ENCODE assay signal across 23 cellular contexts in the genomic region with DNA sequence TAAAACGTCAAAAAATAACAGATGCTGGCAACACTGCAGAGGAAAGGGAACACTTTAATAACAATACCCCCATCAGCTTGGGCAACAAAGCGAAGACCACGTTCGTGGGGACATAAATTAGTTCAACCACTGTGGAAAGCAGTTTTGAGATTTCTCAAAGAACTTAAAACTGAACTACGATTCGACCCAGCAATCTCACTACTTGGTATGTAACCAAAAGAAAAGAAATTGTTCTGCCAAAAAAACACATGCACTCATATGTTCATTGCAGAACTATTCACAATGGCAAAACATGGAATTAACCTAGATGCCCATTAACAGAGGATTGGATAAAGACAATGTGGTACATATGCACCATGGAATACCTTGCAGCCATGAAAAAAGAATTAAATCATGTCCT.
"Had no signal": no experiment of that assay in that cellular context is flagged by ENCODE, and none has a peak within 500 bp of the region (broad histone marks: within the 10 kb centered on the region; RNA-seq: fewer than 3 reads in every experiment).

No MANE protein-coding gene starts in this region.

- H3K4me3 Mint-ChIP-seq: activated B cell treated with CpG ODN at 0.5 μM for 24 hours; activated CD4-positive, alpha-beta T cell treated with anti-CD3 and anti-CD28 coated beads for 36 hours; activated naive CD8-positive, alpha-beta T cell treated with anti-CD3 and anti-CD28 coated beads for 36 hours; activated T-cell treated with anti-CD3 and anti-CD28 coated beads, Interleukin-2, amount 50 U/mL, for 24 hours; activated T-helper 17 cell treated with anti-CD3 and anti-CD28 coated beads, Interleukin-2, amount 50 U/mL, for 72 hours; brain; dendritic cell treated with granulocyte-macrophage colony-stimulating factor and Interleukin-4, amounts not matched to agents 40 ng/mL and 50 ng/mL, for 4 days; naive thymus-derived CD8-positive, alpha-beta T cell; stimulated activated effector memory CD8-positive, alpha-beta T cell treated with anti-CD3 and anti-CD28 coated beads, Interleukin-12 subunit alpha, Interleukin-12 subunit beta, amount 100 ng/mL, for 72 hours; T-helper 17 cell; type B pancreatic cell had no signal

- H3K27me3 Mint-ChIP-seq: activated CD4-positive, alpha-beta T cell treated with anti-CD3 and anti-CD28 coated beads for 36 hours; activated naive CD8-positive, alpha-beta T cell treated with anti-CD3 and anti-CD28 coated beads for 36 hours; activated T-cell treated with anti-CD3 and anti-CD28 coated beads, Interleukin-2, amount 50 U/mL, for 24 hours; activated T-helper 17 cell treated with anti-CD3 and anti-CD28 coated beads, Interleukin-2, amount 50 U/mL, for 72 hours; dendritic cell treated with granulocyte-macrophage colony-stimulating factor and Interleukin-4, amounts not matched to agents 40 ng/mL and 50 ng/mL, for 4 days; naive thymus-derived CD8-positive, alpha-beta T cell; T-helper 17 cell; type B pancreatic cell had no signal

- H3K36me3 Mint-ChIP-seq: brain; stimulated activated effector memory CD8-positive, alpha-beta T cell treated with anti-CD3 and anti-CD28 coated beads, Interleukin-12 subunit alpha, Interleukin-12 subunit beta, amount 100 ng/mL, for 72 hours; type B pancreatic cell had no signal

- ATAC-seq: activated CD4-positive, alpha-beta T cell treated with anti-CD3 and anti-CD28 coated beads for 36 hours; activated T-helper 17 cell treated with anti-CD3 and anti-CD28 coated beads, Interleukin-2, amount 50 U/mL, for 72 hours; left lung; naive thymus-derived CD8-positive, alpha-beta T cell; pancreas; psoas muscle; stimulated activated effector memory CD8-positive, alpha-beta T cell treated with anti-CD3 and anti-CD28 coated beads, Interleukin-12 subunit alpha, Interleukin-12 subunit beta, amount 100 ng/mL, for 72 hours; T-helper 17 cell had no signal

- H3K27ac Mint-ChIP-seq: activated B cell treated with CpG ODN at 0.5 μM for 24 hours; activated CD4-positive, alpha-beta T cell treated with anti-CD3 and anti-CD28 coated beads for 36 hours; activated naive CD8-positive, alpha-beta T cell treated with anti-CD3 and anti-CD28 coated beads for 36 hours; activated T-cell treated with anti-CD3 and anti-CD28 coated beads, Interleukin-2, amount 50 U/mL, for 24 hours; activated T-helper 17 cell treated with anti-CD3 and anti-CD28 coated beads, Interleukin-2, amount 50 U/mL, for 72 hours; dendritic cell treated with granulocyte-macrophage colony-stimulating factor and Interleukin-4, amounts not matched to agents 40 ng/mL and 50 ng/mL, for 4 days; stimulated activated effector memory CD8-positive, alpha-beta T cell treated with anti-CD3 and anti-CD28 coated beads, Interleukin-12 subunit alpha, Interleukin-12 subunit beta, amount 100 ng/mL, for 72 hours; T-helper 17 cell; type B pancreatic cell had no signal

- H3K4me1 Mint-ChIP-seq: activated B cell treated with CpG ODN at 0.5 μM for 24 hours had no signal

- DNase-seq: activated B cell treated with CpG ODN at 0.5 μM for 24 hours; activated CD4-positive, alpha-beta T cell treated with anti-CD3 and anti-CD28 coated beads for 36 hours; activated CD4-positive, alpha-beta T cell treated with anti-CD3 and anti-CD28 coated beads, Interleukin-2, amount 50 U/mL, for 4 hours; activated CD8-positive, alpha-beta memory T cell treated with anti-CD3 and anti-CD28 coated beads for 24 hours; activated CD8-positive, alpha-beta memory T cell treated with anti-CD3 and anti-CD28 coated beads, Interleukin-2, amount 50 U/mL, for 4 hours; activated naive CD8-positive, alpha-beta T cell treated with anti-CD3 and anti-CD28 coated beads for 36 hours; activated T-cell treated with anti-CD3 and anti-CD28 coated beads, Interleukin-2, amount 50 U/mL, for 24 hours; amniotic stem cell; effector CD4-positive, alpha-beta T cell; glutamatergic neuron; kidney glomerular epithelial cell; left lung; naive thymus-derived CD8-positive, alpha-beta T cell; pancreas; psoas muscle; stimulated activated CD4-positive, alpha-beta T cell treated with anti-CD3 and anti-CD28 coated beads, Interleukin-12 subunit alpha, Interleukin-12 subunit beta, amount 100 ng/mL, for 4 hours; stomach; T-helper 17 cell had no signal

- H3K9me3 Mint-ChIP-seq: activated B cell treated with CpG ODN at 0.5 μM for 24 hours; activated T-helper 17 cell treated with anti-CD3 and anti-CD28 coated beads, Interleukin-2, amount 50 U/mL, for 72 hours; dendritic cell treated with granulocyte-macrophage colony-stimulating factor and Interleukin-4, amounts not matched to agents 40 ng/mL and 50 ng/mL, for 4 days; stimulated activated effector memory CD8-positive, alpha-beta T cell treated with anti-CD3 and anti-CD28 coated beads, Interleukin-12 subunit alpha, Interleukin-12 subunit beta, amount 100 ng/mL, for 72 hours; type B pancreatic cell had no signal
